7 cellular contexts compared by ENCODE assay signal in the genomic region with DNA sequence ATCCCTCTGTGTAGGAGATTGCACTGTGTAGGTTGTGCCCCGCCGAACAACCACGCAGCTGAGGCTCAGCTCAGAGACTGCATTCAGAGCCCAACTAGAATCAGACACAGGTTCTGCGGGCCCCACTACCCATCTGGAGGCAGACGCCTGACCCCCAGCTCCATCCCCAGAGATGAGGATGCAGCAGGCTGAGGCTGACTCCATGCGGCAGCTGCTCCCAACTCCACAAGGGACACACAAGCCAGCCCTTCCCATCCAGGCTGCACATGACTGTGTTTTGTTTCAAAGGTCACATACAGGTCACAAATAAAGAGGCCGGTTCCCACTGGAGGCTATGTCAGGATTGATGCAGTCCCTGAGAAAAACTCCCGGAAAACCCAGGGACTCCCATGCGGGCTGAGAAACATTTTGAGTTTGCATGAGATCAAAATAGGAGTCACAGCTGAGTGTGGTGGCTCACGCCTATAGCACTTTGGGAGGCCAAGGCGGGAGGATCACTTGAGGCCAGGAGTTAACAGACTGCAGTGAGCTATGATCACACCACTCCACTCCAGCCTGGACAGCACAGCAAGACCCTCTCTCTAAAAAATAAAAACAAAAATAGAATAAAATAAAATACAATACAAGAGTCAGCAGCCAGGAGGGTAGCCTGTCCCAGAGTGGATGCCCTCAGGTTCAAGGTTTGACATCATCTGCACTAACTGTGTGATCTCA. TPM values are rescaled to one million over a fixed set of nuclear protein-coding genes. Genes with fewer than 3 reads are reported as not detected.
A peak's percentile ranks its signal among the peaks of the same experiment; 100 is the strongest.
DNase-seq lines count a peak whose midpoint lies in the region; ATAC-seq and TF ChIP-seq lines count a peak whose summit lies in the region.

No MANE protein-coding gene starts in this region.

- H3K9me3 ChIP-seq in Loucy (ENCODE audit: insufficient read depth, low read depth, low read length) (no peaks in the 10 kb centered on the region), hepatocyte (ENCODE audit: low read depth) (no peaks in the 10 kb centered on the region)

- H3K27ac Mint-ChIP-seq in stimulated activated naive B cell treated with anti-CD40 and anti-IgM and Interleukin-4, amounts not matched to agents 10 μg/mL and 1 μg/mL and 100 μg/mL, for 72 hours: peak overlapping the region; percentile 20

- peaks cover 38% of the 10 kb centered on the region for H4K20me1 ChIP-seq in Loucy (ENCODE audit: insufficient read depth, low read length, poor library complexity, severe bottlenecking)
- H4K20me1 ChIP-seq in hepatocyte (ENCODE audit: insufficient read depth, poor library complexity, severe bottlenecking): peaks cover 85% of the 10 kb centered on the region

- H3K9me2 ChIP-seq in Loucy (replicated peaks; ENCODE audit: low read depth, low read length) (no peaks in the 10 kb centered on the region), hepatocyte (replicated peaks; ENCODE audit: insufficient read depth) (no peaks in the 10 kb centered on the region)

- no peaks in the 10 kb centered on the region for H3K27me3 Mint-ChIP-seq in stimulated activated naive B cell treated with anti-CD40 and anti-IgM and Interleukin-4, amounts not matched to agents 10 μg/mL and 1 μg/mL and 100 μg/mL, for 72 hours

- H3K9ac ChIP-seq in Loucy (ENCODE audit: low read depth, low read length, poor library complexity, severe bottlenecking): peak overlapping the region; percentile 57

- H2AFZ ChIP-seq in Loucy (ENCODE audit: low read length) (no peak overlapping the region), hepatocyte (no peak overlapping the region)

- H3K4me2 ChIP-seq in Loucy (ENCODE audit: low read depth, low read length, poor library complexity, severe bottlenecking) (peak overlapping the region; percentile 67), hepatocyte (no peak overlapping the region)

- 78% methylated on average over 11 of the region's 11 CpGs for WGBS in hepatocyte (ENCODE audit: low lambda C conversion rate, missing lambda C conversion rate)

- in situ Hi-C loops in GM13976 (cut with MboI; ENCODE audit: low sequenced_read_pairs, unreplicated experiment): no loop called here

- peak overlapping the region; percentile 91 for H3K27ac ChIP-seq in angular gyrus (ENCODE audit: low read depth, low read length)
- H3K27ac ChIP-seq in hepatocyte: peak overlapping the region; percentile 46

- TF ChIP-seq CTCF in Loucy (conservative IDR thresholded peaks at IDR 0.05; ENCODE audit: low read length) (no peak), hepatocyte (IDR thresholded peaks at IDR 0.05; ENCODE audit: poor library complexity) (no peak), GM13976 (IDR thresholded peaks at IDR 0.05; ENCODE audit: borderline replicate concordance, control extremely low read depth, extremely low read depth, insufficient read depth, missing control alignments) (no peak)

- no peak for DNase-seq in hepatocyte (ENCODE audit: low spot score)
- DNase-seq in stimulated activated naive B cell treated with anti-CD40 and anti-IgM and Interleukin-4, amounts not matched to agents 10 μg/mL and 1 μg/mL and 100 μg/mL, for 72 hours: no peak
- DNase-seq in C1 segment of cervical spinal cord (lab: John Stamatoyannopoulos, UW): no peak
- no peak for DNase-seq in GM13976 (ENCODE audit: low spot score)

- ATAC-seq in stimulated activated naive B cell treated with anti-CD40 and anti-IgM and Interleukin-4, amounts not matched to agents 10 μg/mL and 1 μg/mL and 100 μg/mL, for 72 hours (replicated peaks): no peak
- ATAC-seq in HG03460 (IDR thresholded peaks at IDR 0.05; ENCODE audit: unreplicated experiment): no peak

- H3K79me2 ChIP-seq in Loucy (ENCODE audit: insufficient read depth, low read length) (peaks cover 99% of the 10 kb centered on the region), hepatocyte (peaks cover 98% of the 10 kb centered on the region)

- no peaks in the 10 kb centered on the region for H3K9me3 Mint-ChIP-seq in stimulated activated naive B cell treated with anti-CD40 and anti-IgM and Interleukin-4, amounts not matched to agents 10 μg/mL and 1 μg/mL and 100 μg/mL, for 72 hours

- peaks cover 51% of the 10 kb centered on the region for H3K4me1 ChIP-seq in Loucy (ENCODE audit: insufficient read depth, low read length, poor library complexity, severe bottlenecking)
- H3K4me1 ChIP-seq in hepatocyte (ENCODE audit: insufficient read depth): peaks cover 42% of the 10 kb centered on the region

- H3K36me3 ChIP-seq in Loucy (ENCODE audit: insufficient read depth, low read length) (no peaks in the 10 kb centered on the region), hepatocyte (replicated peaks; ENCODE audit: insufficient read depth, low read depth) (no peaks in the 10 kb centered on the region)

- H3K36me3 Mint-ChIP-seq in stimulated activated naive B cell treated with anti-CD40 and anti-IgM and Interleukin-4, amounts not matched to agents 10 μg/mL and 1 μg/mL and 100 μg/mL, for 72 hours: peaks cover 0 to 3% of the 10 kb centered on the region in 2 donors

- no peaks in the 10 kb centered on the region; the same call in 1 of the 2 replicates for H3F3A ChIP-seq in Loucy (ENCODE audit: low read depth)

- H3K4me3 ChIP-seq in Loucy (ENCODE audit: low read length, poor library complexity, severe bottlenecking): peak overlapping the region; percentile 31
- no peak overlapping the region for H3K4me3 ChIP-seq in hepatocyte

- peaks cover 55 to 69% of the 10 kb centered on the region in 2 donors for H3K4me1 Mint-ChIP-seq in stimulated activated naive B cell treated with anti-CD40 and anti-IgM and Interleukin-4, amounts not matched to agents 10 μg/mL and 1 μg/mL and 100 μg/mL, for 72 hours

- H3K27me3 ChIP-seq in Loucy (ENCODE audit: insufficient read depth, low read length, poor library complexity, severe bottlenecking) (no peaks in the 10 kb centered on the region), hepatocyte (no peaks in the 10 kb centered on the region)

- no peak overlapping the region for H3K4me3 Mint-ChIP-seq in stimulated activated naive B cell treated with anti-CD40 and anti-IgM and Interleukin-4, amounts not matched to agents 10 μg/mL and 1 μg/mL and 100 μg/mL, for 72 hours

RNA-seq across cellular contexts. Expression of a gene that starts 14.0 kb away (rescaled TPM):
- 3.9 and 11.0 TPM in 2 replicates for total RNA-seq in hepatocyte
- 15.0 and 18.1 TPM in 2 replicates for polyA plus RNA-seq in hepatocyte

RNA-seq across cellular contexts. Expression of a gene that starts 35.5 kb away (rescaled TPM):
- 183 and 195 TPM in 2 replicates for total RNA-seq in hepatocyte
- polyA plus RNA-seq in hepatocyte: 247 and 262 TPM in 2 replicates

RNA-seq across cellular contexts. Expression of a gene that starts 49.8 kb away (rescaled TPM):
- 76.3 and 91.7 TPM in 2 replicates for total RNA-seq in hepatocyte
- polyA plus RNA-seq in hepatocyte: 85.7 and 89.2 TPM in 2 replicates
